9 cellular contexts compared by ENCODE assay signal in the genomic region with DNA sequence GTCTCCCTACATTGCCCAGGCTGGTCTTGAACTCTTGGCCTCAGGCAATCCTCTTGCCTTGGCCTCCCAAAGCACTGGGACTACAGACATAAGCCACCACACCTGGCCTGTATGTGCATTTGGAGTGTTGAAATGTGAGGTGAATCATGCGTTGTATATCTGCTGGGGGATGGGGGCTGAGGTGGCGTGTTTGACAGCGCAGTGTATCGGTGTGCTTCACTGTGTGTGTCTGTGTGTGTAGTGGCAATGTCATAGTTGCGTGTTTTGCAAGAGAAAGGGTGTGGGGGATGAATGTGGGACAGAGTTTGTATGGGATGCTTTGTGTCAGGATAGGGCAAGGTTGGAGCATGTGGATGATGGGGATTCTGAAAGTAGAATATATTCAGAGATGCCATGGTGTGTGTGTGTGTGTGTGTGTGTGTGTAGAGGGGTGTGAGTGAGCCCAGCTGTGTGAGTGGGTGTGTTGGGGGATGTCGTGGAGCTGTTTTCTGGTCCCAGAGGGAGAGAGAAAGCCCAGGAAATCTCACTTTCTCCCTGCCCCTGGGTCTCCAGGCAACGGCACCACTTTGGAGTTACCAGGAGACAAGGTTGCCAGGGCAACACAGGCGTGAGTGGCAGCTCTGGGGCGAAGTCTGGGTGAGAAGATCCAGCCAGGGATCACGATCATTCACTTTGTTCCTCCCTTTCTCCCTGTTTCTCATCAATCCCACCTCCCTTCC. TPM values are rescaled to one million over a fixed set of nuclear protein-coding genes. Genes with fewer than 3 reads are reported as not detected.
DNase-seq lines count a peak whose midpoint lies in the region; ATAC-seq and TF ChIP-seq lines count a peak whose summit lies in the region.
"Had no signal": no experiment of that assay in that cellular context is flagged by ENCODE, and none has a peak within 500 bp of the region (broad histone marks: within the 10 kb centered on the region; RNA-seq: fewer than 3 reads in every experiment).

No MANE protein-coding gene starts in this region.

- intact Hi-C loops in activated T-helper 1 cell treated with anti-CD3 and anti-CD28 coated beads, Interleukin-12 subunit alpha, Interleukin-12 subunit beta, Interleukin-2, Interleukin-4 antibody, amounts not matched to agents 30 ng/mL and 10 ng/mL and 1 ng/mL, durations not matched to agents 14 hours and 24 hours and 36 hours (cut with micrococcal nuclease): no loop called here
- intact Hi-C loops in gastrocnemius medialis (cut with DNase I; ENCODE audit: low total_unique reads): loop anchor here (10.0 kb wide), 3 partner anchors 79 to 979 kb away; a partner anchor contains a TSS

- H3K36me3 ChIP-seq in gastrocnemius medialis: no peaks in the 10 kb centered on the region

- DNase-seq in ELR (ENCODE audit: low read depth): peak; percentile 28
- DNase-seq in NCI-H1436 (lab: John Stamatoyannopoulos, UW): peak; percentile 87
- no peak for DNase-seq in activated T-helper 1 cell treated with anti-CD3 and anti-CD28 coated beads, Interleukin-12 subunit alpha, Interleukin-12 subunit beta, Interleukin-2, Interleukin-4 antibody, amounts not matched to agents 30 ng/mL and 10 ng/mL and 1 ng/mL, durations not matched to agents 14 hours and 24 hours and 36 hours (ENCODE audit: low spot score)
- peak; percentile 65 for DNase-seq in neural crest cell (ENCODE audit: low read depth, low spot score)
- DNase-seq in gastrocnemius medialis: no peak
- DNase-seq in H4 (ENCODE audit: low spot score): no peak
- no peak for DNase-seq in activated T-cell treated with anti-CD3 and anti-CD28 coated beads, Interleukin-2, amount 50 U/mL, for 72 hours
- DNase-seq in activated gamma-delta T cell (lab: John Stamatoyannopoulos, UW): no peak

- H3K27me3 ChIP-seq in gastrocnemius medialis: no peaks in the 10 kb centered on the region
- H3K27me3 ChIP-seq: foreskin keratinocyte had no signal

- TF ChIP-seq CTCF in neural crest cell (conservative IDR thresholded peaks at IDR 0.05) (no peak), gastrocnemius medialis (IDR thresholded peaks at IDR 0.05 in 4 of 5, conservative IDR thresholded peaks at IDR 0.05 in 1 of 5) (no peak)

- ATAC-seq in gastrocnemius medialis: no peak
- ATAC-seq in activated T-cell treated with anti-CD3 and anti-CD28 coated beads, Interleukin-2, amount 50 U/mL, for 72 hours (replicated peaks in 1 of 2): no peak
- ATAC-seq: foreskin keratinocyte had no signal

- H3K36me3 Mint-ChIP-seq in activated T-helper 1 cell treated with anti-CD3 and anti-CD28 coated beads, Interleukin-12 subunit alpha, Interleukin-12 subunit beta, Interleukin-2, Interleukin-4 antibody, amounts not matched to agents 30 ng/mL and 10 ng/mL and 1 ng/mL, durations not matched to agents 14 hours and 24 hours and 36 hours (ENCODE audit: low read depth): peaks cover 18% of the 10 kb centered on the region
- H3K36me3 Mint-ChIP-seq in neural crest cell (ENCODE audit: low read depth): no peaks in the 10 kb centered on the region
- H3K36me3 Mint-ChIP-seq in activated T-cell treated with anti-CD3 and anti-CD28 coated beads, Interleukin-2, amount 50 U/mL, for 72 hours (ENCODE audit: insufficient read depth in 2 of 2): peaks cover 3 to 15% of the 10 kb centered on the region in 2 donors

- no peak overlapping the region for H3K27ac ChIP-seq in gastrocnemius medialis
- H3K27ac ChIP-seq: foreskin keratinocyte had no signal

- peaks cover 24% of the 10 kb centered on the region for H3K4me1 Mint-ChIP-seq in activated T-helper 1 cell treated with anti-CD3 and anti-CD28 coated beads, Interleukin-12 subunit alpha, Interleukin-12 subunit beta, Interleukin-2, Interleukin-4 antibody, amounts not matched to agents 30 ng/mL and 10 ng/mL and 1 ng/mL, durations not matched to agents 14 hours and 24 hours and 36 hours (ENCODE audit: low read depth)
- peaks cover 12% of the 10 kb centered on the region for H3K4me1 Mint-ChIP-seq in neural crest cell
- peaks cover 35% of the 10 kb centered on the region for H3K4me1 Mint-ChIP-seq in activated T-cell treated with anti-CD3 and anti-CD28 coated beads, Interleukin-2, amount 50 U/mL, for 72 hours (ENCODE audit: low read depth)

- no peaks in the 10 kb centered on the region for H3K9me3 Mint-ChIP-seq in activated T-helper 1 cell treated with anti-CD3 and anti-CD28 coated beads, Interleukin-12 subunit alpha, Interleukin-12 subunit beta, Interleukin-2, Interleukin-4 antibody, amounts not matched to agents 30 ng/mL and 10 ng/mL and 1 ng/mL, durations not matched to agents 14 hours and 24 hours and 36 hours
- no peaks in the 10 kb centered on the region for H3K9me3 Mint-ChIP-seq in neural crest cell
- peaks cover 0 to 2% of the 10 kb centered on the region in 2 donors for H3K9me3 Mint-ChIP-seq in activated T-cell treated with anti-CD3 and anti-CD28 coated beads, Interleukin-2, amount 50 U/mL, for 72 hours

- H3K9me3 ChIP-seq in gastrocnemius medialis: no peaks in the 10 kb centered on the region

- no peaks in the 10 kb centered on the region for H3K27me3 Mint-ChIP-seq in activated T-helper 1 cell treated with anti-CD3 and anti-CD28 coated beads, Interleukin-12 subunit alpha, Interleukin-12 subunit beta, Interleukin-2, Interleukin-4 antibody, amounts not matched to agents 30 ng/mL and 10 ng/mL and 1 ng/mL, durations not matched to agents 14 hours and 24 hours and 36 hours (ENCODE audit: insufficient read depth)
- no peaks in the 10 kb centered on the region for H3K27me3 Mint-ChIP-seq in neural crest cell (ENCODE audit: low read depth)
- no peaks in the 10 kb centered on the region for H3K27me3 Mint-ChIP-seq in activated T-cell treated with anti-CD3 and anti-CD28 coated beads, Interleukin-2, amount 50 U/mL, for 72 hours (ENCODE audit: low read depth)

- H3K4me3 Mint-ChIP-seq in activated T-helper 1 cell treated with anti-CD3 and anti-CD28 coated beads, Interleukin-12 subunit alpha, Interleukin-12 subunit beta, Interleukin-2, Interleukin-4 antibody, amounts not matched to agents 30 ng/mL and 10 ng/mL and 1 ng/mL, durations not matched to agents 14 hours and 24 hours and 36 hours: peak overlapping the region; percentile 1
- no peak overlapping the region for H3K4me3 Mint-ChIP-seq in neural crest cell
- H3K4me3 Mint-ChIP-seq in activated T-cell treated with anti-CD3 and anti-CD28 coated beads, Interleukin-2, amount 50 U/mL, for 72 hours: peak overlapping the region in 1 of 2 donors; percentile 36

- H3K4me1 ChIP-seq in gastrocnemius medialis: peaks cover 22 to 24% of the 10 kb centered on the region in 2 donors

- no peak overlapping the region for H3K27ac Mint-ChIP-seq in activated T-helper 1 cell treated with anti-CD3 and anti-CD28 coated beads, Interleukin-12 subunit alpha, Interleukin-12 subunit beta, Interleukin-2, Interleukin-4 antibody, amounts not matched to agents 30 ng/mL and 10 ng/mL and 1 ng/mL, durations not matched to agents 14 hours and 24 hours and 36 hours
- peak overlapping the region; percentile 92 for H3K27ac Mint-ChIP-seq in neural crest cell (ENCODE audit: unreplicated experiment)
- H3K27ac Mint-ChIP-seq in activated T-cell treated with anti-CD3 and anti-CD28 coated beads, Interleukin-2, amount 50 U/mL, for 72 hours: no peak overlapping the region

- in situ Hi-C loops in gastrocnemius medialis (cut with MboI; ENCODE audit: low sequenced_read_pairs in 4 of 4): no loop called here

- TF ChIP-seq POLR2A in gastrocnemius medialis (IDR thresholded peaks at IDR 0.05): no peak

- H3K4me3 ChIP-seq in gastrocnemius medialis: no peak overlapping the region

RNA-seq across cellular contexts. Expression of a gene that starts 1.1 kb away (rescaled TPM):
- total RNA-seq in activated T-helper 1 cell treated with anti-CD3 and anti-CD28 coated beads, Interleukin-12 subunit alpha, Interleukin-12 subunit beta, Interleukin-2, Interleukin-4 antibody, amounts not matched to agents 30 ng/mL and 10 ng/mL and 1 ng/mL, durations not matched to agents 14 hours and 24 hours and 36 hours: 3.2 and 3.9 TPM in 2 replicates
- total RNA-seq in neural crest cell (2.9 and 3.5 TPM in 2 replicates), gastrocnemius medialis (1 to 10 TPM in 3 of 4 donors, under 1 TPM in 1; 0.51 to 1.7 (median 1.2) TPM)
- 0.45 and 1.0 TPM in 2 replicates for total RNA-seq in H4 (2014; rRNA removed; shearing (Covaris generic))
- 1 to 10 TPM; 1.9 to 2.6 TPM for total RNA-seq in activated T-cell treated with anti-CD3 and anti-CD28 coated beads, Interleukin-2, amount 50 U/mL, for 72 hours

RNA-seq across cellular contexts. Expression of a gene that starts 10.8 kb away (rescaled TPM):
- 7.3 and 7.9 TPM in 2 replicates for total RNA-seq in activated T-helper 1 cell treated with anti-CD3 and anti-CD28 coated beads, Interleukin-12 subunit alpha, Interleukin-12 subunit beta, Interleukin-2, Interleukin-4 antibody, amounts not matched to agents 30 ng/mL and 10 ng/mL and 1 ng/mL, durations not matched to agents 14 hours and 24 hours and 36 hours
- total RNA-seq in neural crest cell (3.5 and 4.5 TPM in 2 replicates), gastrocnemius medialis (1 to 10 TPM; 1.3 to 6.0 (median 2.2) TPM)
- total RNA-seq in H4 (2014; rRNA removed; shearing (Covaris generic)): 3.0 and 5.4 TPM in 2 replicates
- 10 to 100 TPM in 1 of 2 donors, 1 to 10 TPM in 1; 9.6 to 11.1 TPM for total RNA-seq in activated T-cell treated with anti-CD3 and anti-CD28 coated beads, Interleukin-2, amount 50 U/mL, for 72 hours

RNA-seq across cellular contexts. Expression of a gene that starts 18.1 kb away (rescaled TPM):
- 2.0 TPM in 2 replicates for total RNA-seq in activated T-helper 1 cell treated with anti-CD3 and anti-CD28 coated beads, Interleukin-12 subunit alpha, Interleukin-12 subunit beta, Interleukin-2, Interleukin-4 antibody, amounts not matched to agents 30 ng/mL and 10 ng/mL and 1 ng/mL, durations not matched to agents 14 hours and 24 hours and 36 hours
- total RNA-seq in neural crest cell (10.3 and 12.3 TPM in 2 replicates), gastrocnemius medialis (10 to 100 TPM; 18.6 to 46.2 (median 36.9) TPM)
- total RNA-seq in H4 (2014; rRNA removed; shearing (Covaris generic)): 10.7 and 12.7 TPM in 2 replicates
- total RNA-seq in activated T-cell treated with anti-CD3 and anti-CD28 coated beads, Interleukin-2, amount 50 U/mL, for 72 hours: 1 to 10 TPM; 6.9 to 9.7 TPM

RNA-seq across cellular contexts. Expression of a gene that starts 27.0 kb away (rescaled TPM):
- 10.7 and 14.4 TPM in 2 replicates for total RNA-seq in activated T-helper 1 cell treated with anti-CD3 and anti-CD28 coated beads, Interleukin-12 subunit alpha, Interleukin-12 subunit beta, Interleukin-2, Interleukin-4 antibody, amounts not matched to agents 30 ng/mL and 10 ng/mL and 1 ng/mL, durations not matched to agents 14 hours and 24 hours and 36 hours
- total RNA-seq in neural crest cell (7.0 and 10.3 TPM in 2 replicates), gastrocnemius medialis (1 to 10 TPM in 3 of 4 donors, under 1 TPM in 1; 0.85 to 9.2 (median 2.0) TPM)
- total RNA-seq in H4 (2014; rRNA removed; shearing (Covaris generic)): 3.6 and 5.1 TPM in 2 replicates
- total RNA-seq in activated T-cell treated with anti-CD3 and anti-CD28 coated beads, Interleukin-2, amount 50 U/mL, for 72 hours: 10 to 100 TPM; 27.9 to 30.7 TPM

RNA-seq across cellular contexts. Expression of a gene that starts 27.3 kb away (rescaled TPM):
- total RNA-seq in activated T-helper 1 cell treated with anti-CD3 and anti-CD28 coated beads, Interleukin-12 subunit alpha, Interleukin-12 subunit beta, Interleukin-2, Interleukin-4 antibody, amounts not matched to agents 30 ng/mL and 10 ng/mL and 1 ng/mL, durations not matched to agents 14 hours and 24 hours and 36 hours: 26.6 and 31.2 TPM in 2 replicates
- total RNA-seq in neural crest cell (34.8 and 36.1 TPM in 2 replicates), gastrocnemius medialis (100 to 1,000 TPM; 159 to 284 (median 164) TPM)
- 74.7 and 139 TPM in 2 replicates for total RNA-seq in H4 (2014; rRNA removed; shearing (Covaris generic))
- total RNA-seq in activated T-cell treated with anti-CD3 and anti-CD28 coated beads, Interleukin-2, amount 50 U/mL, for 72 hours: 10 to 100 TPM; 60.4 to 64.7 TPM

Comparison
In these comparisons a context has a peak if more than half of its experiments do, and no peak if none do; other contexts are left out.
1. DNase-seq: peak in ELR (single experiment), NCI-H1436 (single experiment) and neural crest cell (single experiment); none in activated T-helper 1 cell treated with anti-CD3 and anti-CD28 coated beads, Interleukin-12 subunit alpha, Interleukin-12 subunit beta, Interleukin-2, Interleukin-4 antibody, amounts not matched to agents 30 ng/mL and 10 ng/mL and 1 ng/mL, durations not matched to agents 14 hours and 24 hours and 36 hours (single experiment), gastrocnemius medialis (0 of 2), H4 (single experiment), activated T-cell treated with anti-CD3 and anti-CD28 coated beads, Interleukin-2, amount 50 U/mL, for 72 hours (0 of 2) and activated gamma-delta T cell (single experiment).